ENCODE assay signal across 17 cellular contexts in the genomic region with DNA sequence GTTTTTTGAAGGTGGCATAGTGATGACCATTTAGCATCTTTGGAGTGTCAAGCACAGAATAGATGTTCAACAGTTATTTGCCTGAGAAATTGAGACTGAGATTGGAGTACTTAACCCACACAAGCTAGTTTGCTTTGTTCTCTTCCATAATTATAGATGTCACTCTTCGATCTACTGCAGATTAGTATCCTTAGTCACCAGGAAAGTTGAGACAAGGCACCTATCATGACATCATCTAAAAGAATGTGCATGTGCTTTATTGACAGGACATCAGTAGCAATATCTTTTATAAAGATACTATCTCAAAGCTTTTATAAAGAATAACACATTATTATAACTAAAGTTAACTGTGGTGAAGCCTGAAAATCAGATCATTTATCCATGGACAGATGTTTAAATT. TPM values are rescaled to one million over a fixed set of nuclear protein-coding genes. Genes with fewer than 3 reads are reported as not detected.
DNase-seq lines count a peak whose midpoint lies in the region; ATAC-seq, FAIRE-seq and TF ChIP-seq lines count a peak whose summit lies in the region.
"Had no signal": no experiment of that assay in that cellular context is flagged by ENCODE, and none has a peak within 500 bp of the region (broad histone marks: within the 10 kb centered on the region; RNA-seq: fewer than 3 reads in every experiment).

No MANE protein-coding gene starts in this region.

- CTCF ChIA-PET in HEK293 (lab: Yijun Ruan, JAX), result interaction anchor here (0.7 to 0.9 kb wide), 2 partner anchors 145 to 1393 kb away, joined by 3 to 9 read pairs; no protein-coding TSS in a partner anchor

- no peak for ATAC-seq in GM21825 (IDR thresholded peaks at IDR 0.05; ENCODE audit: unreplicated experiment)
- ATAC-seq: HCT116 had no signal

- no peak for TF ChIP-seq CTCF in HEK293 (tag by site-specific recombination; IDR thresholded peaks at IDR 0.05)
- no peak for TF ChIP-seq CTCF in bronchial epithelial cell (IDR thresholded peaks at IDR 0.05; ENCODE audit: insufficient read depth, low read length, severe bottlenecking)
- no peak for TF ChIP-seq CTCF in dorsolateral prefrontal cortex (IDR thresholded peaks at IDR 0.05 in 54 of 56, conservative IDR thresholded peaks at IDR 0.05 in 2 of 56; ENCODE audit: low read depth in 1 of 56, partially characterized antibody in 56 of 56)

- DNase-seq in NCI-H2227 treated with DMSO at 0.1 percent for 48 hours (lab: John Stamatoyannopoulos, UW), result peak; percentile 13
- DNase-seq in NCI-H2227 (lab: John Stamatoyannopoulos, UW; ENCODE audit: unreplicated experiment), result no peak
- DNase-seq in NCI-H69 (lab: John Stamatoyannopoulos, UW), result peak; percentile 50
- DNase-seq in bronchial epithelial cell (ENCODE audit: low read depth), result peak; percentile 35
- no peak for DNase-seq in dorsolateral prefrontal cortex
- DNase-seq in stimulated activated CD4-positive, alpha-beta T cell treated with anti-CD3 and anti-CD28 coated beads, Interleukin-4, amount 100 ng/mL, for 24 hours, result no peak
- DNase-seq: C1 segment of cervical spinal cord; Calu3; CD4-positive, alpha-beta T cell; DMS153; DMS79 treated with DMSO at 0.1 percent for 48 hours; EL; GM23248 had no signal

- no peaks in the 10 kb centered on the region for H3K27me3 ChIP-seq in bronchial epithelial cell (ENCODE audit: control insufficient read depth, insufficient read depth, low read length)
- no peaks in the 10 kb centered on the region for H3K27me3 ChIP-seq in dorsolateral prefrontal cortex

- FAIRE-seq in bronchial epithelial cell (lab: Jason Lieb, UNC), result no peak
- FAIRE-seq: H54 had no signal

- intact Hi-C loops in dorsolateral prefrontal cortex (cut with DNase I), result loop anchor here in 1 of 2 donors (10.0 kb wide), 1 partner anchor 148 kb away; no protein-coding TSS in a partner anchor

- H3K9me3 ChIP-seq in HEK293 (ENCODE audit: control insufficient read depth, insufficient read depth, low read depth, low read length), result no peaks in the 10 kb centered on the region

- H3K27ac ChIP-seq in HEK293 (ENCODE audit: extremely low read depth, low read depth, low read length) (no peak overlapping the region), dorsolateral prefrontal cortex (no peak overlapping the region)
- H3K27ac ChIP-seq: GM23248 had no signal

- H3K4me3 ChIP-seq in HEK293 (ENCODE audit: low read depth, low read length), result no peak overlapping the region
- H3K4me3 ChIP-seq in bronchial epithelial cell (ENCODE audit: low read depth, low read length), result no peak overlapping the region
- H3K4me3 ChIP-seq in dorsolateral prefrontal cortex, result no peak overlapping the region
- H3K4me3 ChIP-seq: GM23248 had no signal

- H3K4me1 ChIP-seq in HEK293 (ENCODE audit: control insufficient read depth, insufficient read depth, low read length), result peaks cover under 1% of the 10 kb centered on the region; the same call in 1 of the 2 replicates

- H3K36me3 ChIP-seq in HEK293 (ENCODE audit: control insufficient read depth in 2 of 2, insufficient read depth in 1 of 2, low read length in 2 of 2) (peaks cover 0 to 11% of the 10 kb centered on the region in 2 experiments; a peak in 1 of 3 replicates), bronchial epithelial cell (ENCODE audit: control insufficient read depth, insufficient read depth, low read length) (peaks cover 6% of the 10 kb centered on the region)

- POLR2A ChIA-PET in HEK293 (lab: Yijun Ruan, JAX), result no interaction called here

TF ChIP-seq in HEK293, 187 proteins besides CTCF, POLR2A, EP300 and RAD21:
- TF ChIP-seq SCRT2 (tag by site-specific recombination; IDR thresholded peaks at IDR 0.05) (0 out of 2 replicates have a peak, but pooled peaks have one; percentile 12), SP7 (tag by site-specific recombination; IDR thresholded peaks at IDR 0.05) (peak; percentile 59)
- TF ChIP-seq, protein P1, sequence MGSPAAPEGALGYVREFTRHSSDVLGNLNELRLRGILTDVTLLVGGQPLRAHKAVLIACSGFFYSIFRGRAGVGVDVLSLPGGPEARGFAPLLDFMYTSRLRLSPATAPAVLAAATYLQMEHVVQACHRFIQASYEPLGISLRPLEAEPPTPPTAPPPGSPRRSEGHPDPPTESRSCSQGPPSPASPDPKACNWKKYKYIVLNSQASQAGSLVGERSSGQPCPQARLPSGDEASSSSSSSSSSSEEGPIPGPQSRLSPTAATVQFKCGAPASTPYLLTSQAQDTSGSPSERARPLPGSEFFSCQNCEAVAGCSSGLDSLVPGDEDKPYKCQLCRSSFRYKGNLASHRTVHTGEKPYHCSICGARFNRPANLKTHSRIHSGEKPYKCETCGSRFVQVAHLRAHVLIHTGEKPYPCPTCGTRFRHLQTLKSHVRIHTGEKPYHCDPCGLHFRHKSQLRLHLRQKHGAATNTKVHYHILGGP (tag by site-specific recombination; IDR thresholded peaks at IDR 0.05), result no peak
- TF ChIP-seq, protein P2, sequence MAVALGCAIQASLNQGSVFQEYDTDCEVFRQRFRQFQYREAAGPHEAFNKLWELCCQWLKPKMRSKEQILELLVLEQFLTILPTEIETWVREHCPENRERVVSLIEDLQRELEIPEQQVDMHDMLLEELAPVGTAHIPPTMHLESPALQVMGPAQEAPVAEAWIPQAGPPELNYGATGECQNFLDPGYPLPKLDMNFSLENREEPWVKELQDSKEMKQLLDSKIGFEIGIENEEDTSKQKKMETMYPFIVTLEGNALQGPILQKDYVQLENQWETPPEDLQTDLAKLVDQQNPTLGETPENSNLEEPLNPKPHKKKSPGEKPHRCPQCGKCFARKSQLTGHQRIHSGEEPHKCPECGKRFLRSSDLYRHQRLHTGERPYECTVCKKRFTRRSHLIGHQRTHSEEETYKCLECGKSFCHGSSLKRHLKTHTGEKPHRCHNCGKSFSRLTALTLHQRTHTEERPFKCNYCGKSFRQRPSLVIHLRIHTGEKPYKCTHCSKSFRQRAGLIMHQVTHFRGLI (tag by site-specific recombination; IDR thresholded peaks at IDR 0.05), result no peak
- TF ChIP-seq, protein P3, sequence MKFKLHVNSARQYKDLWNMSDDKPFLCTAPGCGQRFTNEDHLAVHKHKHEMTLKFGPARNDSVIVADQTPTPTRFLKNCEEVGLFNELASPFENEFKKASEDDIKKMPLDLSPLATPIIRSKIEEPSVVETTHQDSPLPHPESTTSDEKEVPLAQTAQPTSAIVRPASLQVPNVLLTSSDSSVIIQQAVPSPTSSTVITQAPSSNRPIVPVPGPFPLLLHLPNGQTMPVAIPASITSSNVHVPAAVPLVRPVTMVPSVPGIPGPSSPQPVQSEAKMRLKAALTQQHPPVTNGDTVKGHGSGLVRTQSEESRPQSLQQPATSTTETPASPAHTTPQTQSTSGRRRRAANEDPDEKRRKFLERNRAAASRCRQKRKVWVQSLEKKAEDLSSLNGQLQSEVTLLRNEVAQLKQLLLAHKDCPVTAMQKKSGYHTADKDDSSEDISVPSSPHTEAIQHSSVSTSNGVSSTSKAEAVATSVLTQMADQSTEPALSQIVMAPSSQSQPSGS (tag by site-specific recombination; IDR thresholded peaks at IDR 0.05; ENCODE audit: low read depth), result peak; percentile 82

RNA-seq across cellular contexts. Expression of a gene that starts 6.4 kb away (rescaled TPM):
- total RNA-seq in bronchial epithelial cell (67.7 and 115 TPM in 2 replicates), dorsolateral prefrontal cortex (10 to 100 TPM in 91 of 120 experiments, 1 to 10 TPM in 29; 4.8 to 70.5 (median 16.2) TPM)

Comparison
In these comparisons a context has a peak if more than half of its experiments do, and no peak if none do; other contexts are left out.
1. DNase-seq: peak in NCI-H2227 treated with DMSO at 0.1 percent for 48 hours (single experiment), NCI-H69 (single experiment) and bronchial epithelial cell (single experiment); none in NCI-H2227 (single experiment), dorsolateral prefrontal cortex (0 of 10) and stimulated activated CD4-positive, alpha-beta T cell treated with anti-CD3 and anti-CD28 coated beads, Interleukin-4, amount 100 ng/mL, for 24 hours (single experiment).